Comparison of ENCODE assay signal across 20 cellular contexts in genomic region chr2:219284501-219285347, GRCh38. TPM values are rescaled to one million over a fixed set of nuclear protein-coding genes. Genes with fewer than 3 reads are reported as not detected.
DNase-seq lines count a peak whose midpoint lies in the region; ATAC-seq and TF ChIP-seq lines count a peak whose summit lies in the region.
"Had no signal": no experiment of that assay in that cellular context is flagged by ENCODE, and none has a peak within 500 bp of the region (broad histone marks: within the 10 kb centered on the region; RNA-seq: fewer than 3 reads in every experiment).

No MANE protein-coding gene starts in this region.

- peaks cover 14 to 17% of the 10 kb centered on the region in 2 donors for H3K4me1 ChIP-seq in breast epithelium

- H3K9me3 ChIP-seq in breast epithelium = no peaks in the 10 kb centered on the region

- no peak overlapping the region for H3K4me3 ChIP-seq in breast epithelium
- H3K4me3 ChIP-seq: SK-N-MC had no signal

- DNase-seq in GM13976 (ENCODE audit: low spot score) (peak; percentile 15), breast epithelium (ENCODE audit: low spot score in 2 of 2) (peak in 1 of 2 donors; percentile 56), substantia nigra (lab: John Stamatoyannopoulos, UW) (peak in 1 of 49 donors; percentile 28), middle frontal gyrus (ENCODE audit: extremely low spot score, low spot score) (no peak)
- DNase-seq in activated T-helper 2 cell treated with anti-CD3 and anti-CD28 coated beads, Interferon-gamma antibody, Interleukin-2, Interleukin-4, amounts not matched to agents 10 μg/mL and 5 μg/mL and 100 μg/mL, durations not matched to agents 14 hours and 24 hours and 36 hours (ENCODE audit: low spot score) = no peak
- no peak for DNase-seq in effector memory CD8-positive, alpha-beta T cell
- DNase-seq in natural killer cell treated with Interleukin-12 subunit alpha and Interleukin-12 subunit beta and Interleukin-15 and Interleukin-18, amount 100 ng/mL, for 72 hours (ENCODE audit: low spot score) = no peak
- DNase-seq: activated CD4-positive, alpha-beta memory T cell treated with anti-CD3 and anti-CD28 coated beads for 36 hours; activated gamma-delta T cell treated with Interleukin-2 at 50 U/mL for 16 hours; CD4-positive, CD25-positive, alpha-beta regulatory T cell; dermis blood vessel endothelial cell; KG1; NCI-H146; NCI-H526; T-helper 2 cell had no signal

- no peaks in the 10 kb centered on the region for H3K36me3 ChIP-seq in breast epithelium

- TF ChIP-seq POLR2A in breast epithelium (IDR thresholded peaks at IDR 0.05) = no peak

- no peaks in the 10 kb centered on the region for H3K27me3 Mint-ChIP-seq in activated T-helper 2 cell treated with anti-CD3 and anti-CD28 coated beads, Interferon-gamma antibody, Interleukin-2, Interleukin-4, amounts not matched to agents 10 μg/mL and 5 μg/mL and 100 μg/mL, durations not matched to agents 14 hours and 24 hours and 36 hours (ENCODE audit: low read depth)
- H3K27me3 Mint-ChIP-seq in effector memory CD8-positive, alpha-beta T cell = no peaks in the 10 kb centered on the region
- H3K27me3 Mint-ChIP-seq in natural killer cell treated with Interleukin-12 subunit alpha and Interleukin-12 subunit beta and Interleukin-15 and Interleukin-18, amount 100 ng/mL, for 72 hours = no peaks in the 10 kb centered on the region
- H3K27me3 Mint-ChIP-seq: activated CD4-positive, alpha-beta memory T cell treated with anti-CD3 and anti-CD28 coated beads for 36 hours had no signal

- in situ Hi-C loops in GM13976 (cut with MboI; ENCODE audit: low sequenced_read_pairs, unreplicated experiment) = loop anchor here (25.0 kb wide), 1 partner anchor 122 kb away; the partner anchor contains the start of genes NHEJ1 and SLC23A3

- ATAC-seq in effector memory CD8-positive, alpha-beta T cell (replicated peaks) = no peak
- no peak for ATAC-seq in natural killer cell treated with Interleukin-12 subunit alpha and Interleukin-12 subunit beta and Interleukin-15 and Interleukin-18, amount 100 ng/mL, for 72 hours
- ATAC-seq: HCT116 had no signal

- no peaks in the 10 kb centered on the region for H3K9me3 Mint-ChIP-seq in activated T-helper 2 cell treated with anti-CD3 and anti-CD28 coated beads, Interferon-gamma antibody, Interleukin-2, Interleukin-4, amounts not matched to agents 10 μg/mL and 5 μg/mL and 100 μg/mL, durations not matched to agents 14 hours and 24 hours and 36 hours
- H3K9me3 Mint-ChIP-seq in effector memory CD8-positive, alpha-beta T cell = no peaks in the 10 kb centered on the region
- H3K9me3 Mint-ChIP-seq in natural killer cell treated with Interleukin-12 subunit alpha and Interleukin-12 subunit beta and Interleukin-15 and Interleukin-18, amount 100 ng/mL, for 72 hours = no peaks in the 10 kb centered on the region
- H3K9me3 Mint-ChIP-seq: activated CD4-positive, alpha-beta memory T cell treated with anti-CD3 and anti-CD28 coated beads for 36 hours had no signal

- TF ChIP-seq CTCF in GM13976 (IDR thresholded peaks at IDR 0.05; ENCODE audit: borderline replicate concordance, control extremely low read depth, extremely low read depth, insufficient read depth, missing control alignments) (no peak), breast epithelium (IDR thresholded peaks at IDR 0.05) (no peak)

- H3K27ac Mint-ChIP-seq in activated T-helper 2 cell treated with anti-CD3 and anti-CD28 coated beads, Interferon-gamma antibody, Interleukin-2, Interleukin-4, amounts not matched to agents 10 μg/mL and 5 μg/mL and 100 μg/mL, durations not matched to agents 14 hours and 24 hours and 36 hours = no peak overlapping the region
- peak overlapping the region in 1 of 2 donors; percentile 68 for H3K27ac Mint-ChIP-seq in effector memory CD8-positive, alpha-beta T cell
- no peak overlapping the region for H3K27ac Mint-ChIP-seq in natural killer cell treated with Interleukin-12 subunit alpha and Interleukin-12 subunit beta and Interleukin-15 and Interleukin-18, amount 100 ng/mL, for 72 hours
- H3K27ac Mint-ChIP-seq: activated CD4-positive, alpha-beta memory T cell treated with anti-CD3 and anti-CD28 coated beads for 36 hours; CD4-positive, CD25-positive, alpha-beta regulatory T cell had no signal

- H3K27ac ChIP-seq in breast epithelium (peak overlapping the region; percentile 61 to 89), layer of hippocampus (ENCODE audit: low read depth, low read length) (peak overlapping the region; percentile 100), substantia nigra (ENCODE audit: low read depth, low read length, poor library complexity, severe bottlenecking) (peak overlapping the region; percentile 100)
- H3K27ac ChIP-seq: SK-N-MC, VCaP had no signal

- H3K4me1 Mint-ChIP-seq in activated T-helper 2 cell treated with anti-CD3 and anti-CD28 coated beads, Interferon-gamma antibody, Interleukin-2, Interleukin-4, amounts not matched to agents 10 μg/mL and 5 μg/mL and 100 μg/mL, durations not matched to agents 14 hours and 24 hours and 36 hours (ENCODE audit: low read depth) = peaks cover 17% of the 10 kb centered on the region
- H3K4me1 Mint-ChIP-seq in effector memory CD8-positive, alpha-beta T cell (ENCODE audit: low read depth in 2 of 2) = peaks cover 11 to 16% of the 10 kb centered on the region in 2 donors
- H3K4me1 Mint-ChIP-seq in natural killer cell treated with Interleukin-12 subunit alpha and Interleukin-12 subunit beta and Interleukin-15 and Interleukin-18, amount 100 ng/mL, for 72 hours (ENCODE audit: low read depth in 2 of 2) = peaks cover 14 to 17% of the 10 kb centered on the region in 2 donors

- H3K27me3 ChIP-seq in breast epithelium (no peaks in the 10 kb centered on the region), layer of hippocampus (ENCODE audit: control insufficient read depth, insufficient read depth, low read length) (no peaks in the 10 kb centered on the region)

- H3K36me3 Mint-ChIP-seq in activated T-helper 2 cell treated with anti-CD3 and anti-CD28 coated beads, Interferon-gamma antibody, Interleukin-2, Interleukin-4, amounts not matched to agents 10 μg/mL and 5 μg/mL and 100 μg/mL, durations not matched to agents 14 hours and 24 hours and 36 hours (ENCODE audit: low read depth) = peaks cover 41% of the 10 kb centered on the region
- peaks cover 60% of the 10 kb centered on the region for H3K36me3 Mint-ChIP-seq in effector memory CD8-positive, alpha-beta T cell (ENCODE audit: insufficient read depth)
- H3K36me3 Mint-ChIP-seq in natural killer cell treated with Interleukin-12 subunit alpha and Interleukin-12 subunit beta and Interleukin-15 and Interleukin-18, amount 100 ng/mL, for 72 hours = peaks cover 6% of the 10 kb centered on the region

- no peak overlapping the region for H3K4me3 Mint-ChIP-seq in activated T-helper 2 cell treated with anti-CD3 and anti-CD28 coated beads, Interferon-gamma antibody, Interleukin-2, Interleukin-4, amounts not matched to agents 10 μg/mL and 5 μg/mL and 100 μg/mL, durations not matched to agents 14 hours and 24 hours and 36 hours (ENCODE audit: low read depth)
- no peak overlapping the region for H3K4me3 Mint-ChIP-seq in effector memory CD8-positive, alpha-beta T cell
- H3K4me3 Mint-ChIP-seq in natural killer cell treated with Interleukin-12 subunit alpha and Interleukin-12 subunit beta and Interleukin-15 and Interleukin-18, amount 100 ng/mL, for 72 hours = no peak overlapping the region
- H3K4me3 Mint-ChIP-seq: activated CD4-positive, alpha-beta memory T cell treated with anti-CD3 and anti-CD28 coated beads for 36 hours had no signal

- intact Hi-C loops in breast epithelium (cut with DNase I; ENCODE audit: low total_unique reads) = no loop called here
- intact Hi-C loops in activated T-helper 2 cell treated with anti-CD3 and anti-CD28 coated beads, Interferon-gamma antibody, Interleukin-2, Interleukin-4, amounts not matched to agents 10 μg/mL and 5 μg/mL and 100 μg/mL, durations not matched to agents 14 hours and 24 hours and 36 hours (cut with micrococcal nuclease) = no loop called here

RNA-seq across cellular contexts. Expression of gene DNAJB2, which starts 5.6 kb away (rescaled TPM):
- total RNA-seq in breast epithelium = 10 to 100 TPM; 49.9 to 88.3 (median 59.0) TPM
- 49.8 and 55.6 TPM in 2 replicates for total RNA-seq in activated T-helper 2 cell treated with anti-CD3 and anti-CD28 coated beads, Interferon-gamma antibody, Interleukin-2, Interleukin-4, amounts not matched to agents 10 μg/mL and 5 μg/mL and 100 μg/mL, durations not matched to agents 14 hours and 24 hours and 36 hours
- 10 to 100 TPM; 43.4 to 47.9 TPM for total RNA-seq in natural killer cell treated with Interleukin-12 subunit alpha and Interleukin-12 subunit beta and Interleukin-15 and Interleukin-18, amount 100 ng/mL, for 72 hours

RNA-seq across cellular contexts. Expression of gene PTPRN, which starts 24.5 kb away (rescaled TPM):
- total RNA-seq in breast epithelium = under 1 TPM in 2 of 3 donors, not detected in 1; 0.33 to 0.44 TPM
- 1.1 and 1.6 TPM in 2 replicates for total RNA-seq in activated T-helper 2 cell treated with anti-CD3 and anti-CD28 coated beads, Interferon-gamma antibody, Interleukin-2, Interleukin-4, amounts not matched to agents 10 μg/mL and 5 μg/mL and 100 μg/mL, durations not matched to agents 14 hours and 24 hours and 36 hours
- not detected for total RNA-seq in natural killer cell treated with Interleukin-12 subunit alpha and Interleukin-12 subunit beta and Interleukin-15 and Interleukin-18, amount 100 ng/mL, for 72 hours
- total RNA-seq: CD4-positive, CD25-positive, alpha-beta regulatory T cell had no signal

RNA-seq across cellular contexts. Expression of gene TUBA4A, which starts 31.0 kb away (rescaled TPM):
- total RNA-seq in breast epithelium = 10 to 100 TPM in 2 of 3 donors, 1 to 10 TPM in 1; 5.4 to 73.3 (median 48.8) TPM
- 220 and 231 TPM in 2 replicates for total RNA-seq in activated T-helper 2 cell treated with anti-CD3 and anti-CD28 coated beads, Interferon-gamma antibody, Interleukin-2, Interleukin-4, amounts not matched to agents 10 μg/mL and 5 μg/mL and 100 μg/mL, durations not matched to agents 14 hours and 24 hours and 36 hours
- 100 to 1,000 TPM; 159 to 161 TPM for total RNA-seq in natural killer cell treated with Interleukin-12 subunit alpha and Interleukin-12 subunit beta and Interleukin-15 and Interleukin-18, amount 100 ng/mL, for 72 hours

RNA-seq across cellular contexts. Expression of gene TUBA4B, which starts 31.7 kb away (rescaled TPM):
- under 1 TPM in 1 of 3 donors, not detected in 2; 0.16 TPM for total RNA-seq in breast epithelium
- not detected in 2 replicates for total RNA-seq in activated T-helper 2 cell treated with anti-CD3 and anti-CD28 coated beads, Interferon-gamma antibody, Interleukin-2, Interleukin-4, amounts not matched to agents 10 μg/mL and 5 μg/mL and 100 μg/mL, durations not matched to agents 14 hours and 24 hours and 36 hours
- total RNA-seq in natural killer cell treated with Interleukin-12 subunit alpha and Interleukin-12 subunit beta and Interleukin-15 and Interleukin-18, amount 100 ng/mL, for 72 hours = not detected
- total RNA-seq: activated CD4-positive, alpha-beta memory T cell treated with anti-CD3 and anti-CD28 coated beads for 36 hours; CD4-positive, CD25-positive, alpha-beta regulatory T cell; dermis blood vessel endothelial cell; lower leg skin had no signal

RNA-seq across cellular contexts. Expression of gene STK16, which starts 39.4 kb away (rescaled TPM):
- total RNA-seq in breast epithelium = 10 to 100 TPM; 13.1 to 18.1 (median 16.4) TPM
- 32.0 and 33.3 TPM in 2 replicates for total RNA-seq in activated T-helper 2 cell treated with anti-CD3 and anti-CD28 coated beads, Interferon-gamma antibody, Interleukin-2, Interleukin-4, amounts not matched to agents 10 μg/mL and 5 μg/mL and 100 μg/mL, durations not matched to agents 14 hours and 24 hours and 36 hours
- total RNA-seq in natural killer cell treated with Interleukin-12 subunit alpha and Interleukin-12 subunit beta and Interleukin-15 and Interleukin-18, amount 100 ng/mL, for 72 hours = 10 to 100 TPM; 26.8 to 27.8 TPM
